Comparison of ENCODE assay signal across 1 cellular context in the genomic region with DNA sequence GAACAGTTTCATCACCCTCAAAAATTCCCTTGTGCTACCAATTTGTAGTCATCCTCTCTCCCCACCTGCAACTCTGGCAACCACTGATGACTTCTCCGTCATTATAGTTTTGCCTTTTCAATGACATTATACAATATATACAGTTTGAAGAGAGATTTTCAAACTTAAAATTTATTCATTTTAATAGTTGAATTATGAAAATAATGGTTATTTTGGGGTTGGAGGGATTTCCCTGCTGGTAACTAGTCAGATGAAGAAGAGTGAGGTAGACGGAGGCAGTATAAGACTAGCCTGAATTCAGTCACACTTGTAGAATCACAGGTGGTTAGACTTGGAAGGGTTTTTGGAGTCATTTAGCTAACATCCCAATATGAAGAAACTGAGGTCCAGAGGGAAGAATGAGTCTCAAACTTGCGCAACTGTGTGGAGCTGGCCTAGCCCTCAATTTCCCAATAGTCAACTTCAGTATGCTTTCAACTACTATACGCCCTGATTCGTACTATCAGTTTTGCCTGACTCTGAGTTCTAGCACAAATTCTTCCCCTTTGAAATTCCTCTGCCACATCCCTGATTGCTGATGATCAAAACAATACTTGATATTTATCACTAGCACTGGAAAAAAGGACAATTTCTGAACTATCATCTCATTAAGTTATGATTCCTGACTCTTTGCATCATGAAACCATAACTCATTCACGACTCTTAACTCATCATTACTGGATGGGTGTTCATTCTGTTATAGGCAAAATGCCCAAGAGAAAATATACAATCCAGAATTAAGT.
TF ChIP-seq lines count a peak whose summit lies in the region.

No MANE protein-coding gene starts in this region.

TF ChIP-seq in GM12878, 131 proteins besides CTCF, POLR2A, EP300 and RAD21:
- peak; percentile 99 for TF ChIP-seq JUNB (IDR thresholded peaks at IDR 0.05)
- TF ChIP-seq DPF2 (IDR thresholded peaks at IDR 0.05) = 0 out of 2 replicates have a peak, but pooled peaks have one; percentile 18
- TF ChIP-seq FOXM1 (IDR thresholded peaks at IDR 0.05; ENCODE audit: low read depth, low read length) = peak; percentile 99
- TF ChIP-seq MEF2A (IDR thresholded peaks at IDR 0.05; ENCODE audit: insufficient read depth, low read depth, low read length) = peak; percentile 98
- TF ChIP-seq CEBPB (IDR thresholded peaks at IDR 0.05; ENCODE audit: borderline replicate concordance in 1 of 2, low read depth in 2 of 2, low read length in 2 of 2) = peak in 1 of 2 experiments; percentile 18; a peak in 1 of 4 replicates
- TF ChIP-seq, protein P1, sequence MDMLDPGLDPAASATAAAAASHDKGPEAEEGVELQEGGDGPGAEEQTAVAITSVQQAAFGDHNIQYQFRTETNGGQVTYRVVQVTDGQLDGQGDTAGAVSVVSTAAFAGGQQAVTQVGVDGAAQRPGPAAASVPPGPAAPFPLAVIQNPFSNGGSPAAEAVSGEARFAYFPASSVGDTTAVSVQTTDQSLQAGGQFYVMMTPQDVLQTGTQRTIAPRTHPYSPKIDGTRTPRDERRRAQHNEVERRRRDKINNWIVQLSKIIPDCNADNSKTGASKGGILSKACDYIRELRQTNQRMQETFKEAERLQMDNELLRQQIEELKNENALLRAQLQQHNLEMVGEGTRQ (IDR thresholded peaks at IDR 0.05; ENCODE audit: borderline replicate concordance, low read depth, low read length) = no peak
- peak; percentile 64 for TF ChIP-seq CBFB (IDR thresholded peaks at IDR 0.05; ENCODE audit: low read depth)
- TF ChIP-seq, protein P2, sequence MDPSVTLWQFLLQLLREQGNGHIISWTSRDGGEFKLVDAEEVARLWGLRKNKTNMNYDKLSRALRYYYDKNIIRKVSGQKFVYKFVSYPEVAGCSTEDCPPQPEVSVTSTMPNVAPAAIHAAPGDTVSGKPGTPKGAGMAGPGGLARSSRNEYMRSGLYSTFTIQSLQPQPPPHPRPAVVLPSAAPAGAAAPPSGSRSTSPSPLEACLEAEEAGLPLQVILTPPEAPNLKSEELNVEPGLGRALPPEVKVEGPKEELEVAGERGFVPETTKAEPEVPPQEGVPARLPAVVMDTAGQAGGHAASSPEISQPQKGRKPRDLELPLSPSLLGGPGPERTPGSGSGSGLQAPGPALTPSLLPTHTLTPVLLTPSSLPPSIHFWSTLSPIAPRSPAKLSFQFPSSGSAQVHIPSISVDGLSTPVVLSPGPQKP (IDR thresholded peaks at IDR 0.05; ENCODE audit: low read depth, low read length) = no peak
- TF ChIP-seq NFIC (IDR thresholded peaks at IDR 0.05; ENCODE audit: low read depth, low read length) = peak; percentile 99
- 0 out of 2 replicates have a peak, but pooled peaks have one; percentile 13 for TF ChIP-seq ATF7 (IDR thresholded peaks at IDR 0.05; ENCODE audit: low read depth)
- no peak for TF ChIP-seq BRCA1 (IDR thresholded peaks at IDR 0.05; ENCODE audit: low read depth, low read length)
- peak; percentile 60; the same call in 1 of the 2 replicates for TF ChIP-seq MTA3 (IDR thresholded peaks at IDR 0.05; ENCODE audit: borderline replicate concordance, low read length)
- TF ChIP-seq NFXL1 (IDR thresholded peaks at IDR 0.05; ENCODE audit: borderline replicate concordance) = no peak
- 0 out of 2 replicates have a peak, but pooled peaks have one; percentile 12 for TF ChIP-seq PAX5 (IDR thresholded peaks at IDR 0.05; ENCODE audit: borderline replicate concordance, low read depth, low read length)
- TF ChIP-seq TCF7 (IDR thresholded peaks at IDR 0.05; ENCODE audit: borderline replicate concordance) = 0 out of 2 replicates have a peak, but pooled peaks have one; percentile 59
- TF ChIP-seq KLF5 (IDR thresholded peaks at IDR 0.05; ENCODE audit: partially characterized antibody) = no peak
- no peak for TF ChIP-seq HDAC6 (IDR thresholded peaks at IDR 0.05; ENCODE audit: unreplicated experiment)
- no peak for TF ChIP-seq MXI1 (IDR thresholded peaks at IDR 0.05; ENCODE audit: low read depth, low read length)
- peak; percentile 91 for TF ChIP-seq EED (IDR thresholded peaks at IDR 0.05; ENCODE audit: low read depth)
- peak in 1 of 2 experiments; percentile 42; a peak in 1 of 4 replicates for TF ChIP-seq ETV6 (conservative IDR thresholded peaks at IDR 0.05 in 1 of 2, IDR thresholded peaks at IDR 0.05 in 1 of 2; ENCODE audit: borderline replicate concordance in 1 of 2, low read depth in 1 of 2)
- TF ChIP-seq, protein P3, sequence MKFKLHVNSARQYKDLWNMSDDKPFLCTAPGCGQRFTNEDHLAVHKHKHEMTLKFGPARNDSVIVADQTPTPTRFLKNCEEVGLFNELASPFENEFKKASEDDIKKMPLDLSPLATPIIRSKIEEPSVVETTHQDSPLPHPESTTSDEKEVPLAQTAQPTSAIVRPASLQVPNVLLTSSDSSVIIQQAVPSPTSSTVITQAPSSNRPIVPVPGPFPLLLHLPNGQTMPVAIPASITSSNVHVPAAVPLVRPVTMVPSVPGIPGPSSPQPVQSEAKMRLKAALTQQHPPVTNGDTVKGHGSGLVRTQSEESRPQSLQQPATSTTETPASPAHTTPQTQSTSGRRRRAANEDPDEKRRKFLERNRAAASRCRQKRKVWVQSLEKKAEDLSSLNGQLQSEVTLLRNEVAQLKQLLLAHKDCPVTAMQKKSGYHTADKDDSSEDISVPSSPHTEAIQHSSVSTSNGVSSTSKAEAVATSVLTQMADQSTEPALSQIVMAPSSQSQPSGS (IDR thresholded peaks at IDR 0.05; ENCODE audit: low read length) = peak; percentile 97
- peak; percentile 67; the same call in 1 of the 2 replicates for TF ChIP-seq BCL11A (IDR thresholded peaks at IDR 0.05; ENCODE audit: low read depth, low read length)
- TF ChIP-seq TCF12 (IDR thresholded peaks at IDR 0.05; ENCODE audit: low read depth, low read length) = peak; percentile 33; the same call in 1 of the 2 replicates
- peak; percentile 86 for TF ChIP-seq ZBED1 (IDR thresholded peaks at IDR 0.05; ENCODE audit: borderline replicate concordance)
- TF ChIP-seq RUNX3 (IDR thresholded peaks at IDR 0.05; ENCODE audit: low read length) = peak; percentile 85
- TF ChIP-seq NBN (IDR thresholded peaks at IDR 0.05) = no peak
- TF ChIP-seq SRF (IDR thresholded peaks at IDR 0.05; ENCODE audit: low read depth in 2 of 2, low read length in 2 of 2) = peak in 1 of 2 experiments; percentile 26; a peak in 1 of 4 replicates
- peak; percentile 73 for TF ChIP-seq CREB1 (IDR thresholded peaks at IDR 0.05; ENCODE audit: low read depth)
- TF ChIP-seq TAF1 (IDR thresholded peaks at IDR 0.05; ENCODE audit: borderline replicate concordance, low read depth, low read length) = peak; percentile 14; the same call in 1 of the 2 replicates
- TF ChIP-seq POLR2AphosphoS5 (IDR thresholded peaks at IDR 0.05; ENCODE audit: low read length) = 0 out of 2 replicates have a peak, but pooled peaks have one; percentile 36
- TF ChIP-seq SMAD5 (IDR thresholded peaks at IDR 0.05; ENCODE audit: low read depth) = peak; percentile 86
- TF ChIP-seq PML (IDR thresholded peaks at IDR 0.05; ENCODE audit: low read length) = peak; percentile 79; the same call in 1 of the 2 replicates
- TF ChIP-seq SMARCA5 (IDR thresholded peaks at IDR 0.05) = no peak
- TF ChIP-seq CREM (IDR thresholded peaks at IDR 0.05; ENCODE audit: low read depth) = peak; percentile 87; the same call in 1 of the 2 replicates
- TF ChIP-seq GABPA (IDR thresholded peaks at IDR 0.05; ENCODE audit: low read depth) = peak; percentile 55; the same call in 1 of the 2 replicates
TF ChIP-seq in GM12878: peak in this region for 26.
